ENCODE assay signal across 10 cellular contexts in genomic region chr6:157145656-157146285, GRCh38.
DNase-seq lines count a peak whose midpoint lies in the region; ATAC-seq, FAIRE-seq and TF ChIP-seq lines count a peak whose summit lies in the region.
"Had no signal": no experiment of that assay in that cellular context is flagged by ENCODE, and none has a peak within 500 bp of the region (broad histone marks: within the 10 kb centered on the region; RNA-seq: fewer than 3 reads in every experiment).

No MANE protein-coding gene starts in this region.

- peaks cover 47% of the 10 kb centered on the region for H3K4me1 Mint-ChIP-seq in glutamatergic neuron (ENCODE audit: low read depth, unreplicated experiment)

- ATAC-seq in esophagus mucosa, result no peak

- peak overlapping the region; percentile 49 for H3K27ac ChIP-seq in VCaP

- peak; percentile 85 for DNase-seq in D721Med (ENCODE audit: insufficient read length, low spot score)
- DNase-seq in glutamatergic neuron, result no peak
- DNase-seq in renal cortical epithelial cell (ENCODE audit: low read depth), result peak; percentile 17
- no peak for DNase-seq in DMS53 (lab: John Stamatoyannopoulos, UW)
- DNase-seq in NCI-H1694 treated with DMSO at 0.1 percent for 48 hours (lab: John Stamatoyannopoulos, UW), result no peak
- no peak for DNase-seq in SW480 (ENCODE audit: low spot score)
- DNase-seq: activated CD8-positive, alpha-beta memory T cell treated with anti-CD3 and anti-CD28 coated beads, Interleukin-2, amount 50 U/mL, for 4 hours; small intestine had no signal

- peak; percentile 55 for FAIRE-seq in D721Med (lab: Jason Lieb, UNC)
- FAIRE-seq: small intestine had no signal

- peaks cover 4% of the 10 kb centered on the region for H3K36me3 Mint-ChIP-seq in glutamatergic neuron (ENCODE audit: unreplicated experiment)

- H3K27me3 Mint-ChIP-seq in glutamatergic neuron (ENCODE audit: unreplicated experiment), result peaks cover 13% of the 10 kb centered on the region

- TF ChIP-seq CTCF in D721Med (IDR thresholded peaks at IDR 0.05; ENCODE audit: insufficient read depth, missing control alignments) (no peak), VCaP (conservative IDR thresholded peaks at IDR 0.05) (no peak), glutamatergic neuron (IDR thresholded peaks at IDR 0.05; ENCODE audit: partially characterized antibody, unreplicated experiment) (no peak)

- H3K9me3 Mint-ChIP-seq in glutamatergic neuron (ENCODE audit: unreplicated experiment), result peaks cover 12% of the 10 kb centered on the region

- peak overlapping the region; percentile 49 for H3K27ac Mint-ChIP-seq in glutamatergic neuron (ENCODE audit: unreplicated experiment)

- no peak overlapping the region for H3K4me3 Mint-ChIP-seq in glutamatergic neuron (ENCODE audit: unreplicated experiment)

Comparison
In these comparisons a context has a peak if more than half of its experiments do, and no peak if none do; other contexts are left out.
1. DNase-seq: peak in D721Med (single experiment) and renal cortical epithelial cell (single experiment); none in glutamatergic neuron (single experiment), DMS53 (single experiment), NCI-H1694 treated with DMSO at 0.1 percent for 48 hours (single experiment) and SW480 (single experiment).